1 cellular context compared by ENCODE assay signal in the genomic region with DNA sequence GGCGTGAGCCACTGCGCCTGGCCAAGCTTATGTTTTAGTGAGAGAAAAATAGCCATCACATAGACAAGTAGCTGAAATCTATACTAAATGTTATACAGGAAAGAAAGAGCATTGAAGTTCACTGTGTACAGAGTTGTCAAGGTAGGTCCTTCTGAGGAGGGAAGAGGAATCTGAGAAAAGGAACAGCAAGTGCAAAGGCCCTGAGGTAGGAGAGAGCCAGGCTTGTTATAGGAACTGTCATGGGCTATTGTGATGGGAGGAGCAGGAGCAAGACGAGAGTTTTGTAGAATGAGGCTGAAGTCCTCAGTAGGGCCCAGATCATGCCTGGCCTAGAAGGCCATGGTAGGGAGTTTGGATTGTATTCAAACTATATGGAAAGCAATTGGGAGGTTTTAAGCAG.
A peak's percentile ranks its signal among the peaks of the same experiment; 100 is the strongest.
TF ChIP-seq lines count a peak whose summit lies in the region.

No MANE protein-coding gene starts in this region.

TF ChIP-seq in K562, 482 proteins besides CTCF, POLR2A, EP300 and RAD21:
- 0 out of 2 replicates have a peak, but pooled peaks have one; percentile 20 for TF ChIP-seq BCOR (IDR thresholded peaks at IDR 0.05)
- TF ChIP-seq HOXB6 (CRISPR knock-in tag; IDR thresholded peaks at IDR 0.05; ENCODE audit: borderline replicate concordance): no peak
- peak; percentile 58 for TF ChIP-seq RBM25 (IDR thresholded peaks at IDR 0.05; ENCODE audit: low read depth, low read length, severe bottlenecking)
TF ChIP-seq in K562: peak in this region for 2.
